In genomic region chr5:64784451-64785025, GRCh38 we compare ENCODE assay signal across 8 cellular contexts. TPM values are rescaled to one million over a fixed set of nuclear protein-coding genes. Genes with fewer than 3 reads are reported as not detected.
DNase-seq lines count a peak whose midpoint lies in the region; ATAC-seq and TF ChIP-seq lines count a peak whose summit lies in the region.

No MANE protein-coding gene starts in this region.

- DNase-seq in GM06990 (ENCODE audit: extremely low read depth, insufficient read length) (peak; percentile 13), HCT116 (ENCODE audit: low read depth, low spot score) (peak; percentile 62), NB4 (ENCODE audit: low read depth) (peak; percentile 81), SK-N-SH (peak; percentile 22), Right ventricle myocardium superior (peak; percentile 50), putamen (ENCODE audit: low spot score) (peak; percentile 76), HuH-7 (ENCODE audit: low spot score) (no peak)
- peak; percentile 85 for DNase-seq in activated naive CD4-positive, alpha-beta T cell treated with anti-CD3 and anti-CD28 coated beads, Interleukin-2, amount 10 ng/mL, durations not matched to agents 7 days and 5 days

- RAD21 ChIA-PET in HCT116 (lab: Charles Lee; ENCODE audit: low non-redundant PET in 1 of 2, low total read pairs in 2 of 2, uncharacterized antibody in 2 of 2, unreplicated experiment in 2 of 2), result no interaction called here

- no peaks in the 10 kb centered on the region for H3K9me3 ChIP-seq in HCT116 (ENCODE audit: control insufficient read depth in 1 of 2, insufficient read depth in 1 of 2, low read depth in 1 of 2, low read length in 2 of 2)
- H3K9me3 ChIP-seq in SK-N-SH, result no peaks in the 10 kb centered on the region

- H3K4me2 ChIP-seq in HCT116 (ENCODE audit: low read length), result no peak overlapping the region
- no peak overlapping the region for H3K4me2 ChIP-seq in SK-N-SH

- no peak overlapping the region for H3K4me3 ChIP-seq in GM06990 (replicated peaks; ENCODE audit: low read depth, low read length)
- no peak overlapping the region for H3K4me3 ChIP-seq in HCT116 (replicated peaks in 1 of 2; ENCODE audit: low read depth in 1 of 2, low read length in 2 of 2)
- H3K4me3 ChIP-seq in NB4 (ENCODE audit: low read depth, low read length), result no peak overlapping the region
- no peak overlapping the region for H3K4me3 ChIP-seq in SK-N-SH (ENCODE audit: low read depth in 2 of 2, low read length in 1 of 2)

- no peak overlapping the region for H3K27ac Mint-ChIP-seq in activated naive CD4-positive, alpha-beta T cell treated with anti-CD3 and anti-CD28 coated beads, Interleukin-2, amount 10 ng/mL, durations not matched to agents 7 days and 5 days

- no peaks in the 10 kb centered on the region for H3K9me3 Mint-ChIP-seq in activated naive CD4-positive, alpha-beta T cell treated with anti-CD3 and anti-CD28 coated beads, Interleukin-2, amount 10 ng/mL, durations not matched to agents 7 days and 5 days

- TF ChIP-seq CTCF in GM06990 (IDR thresholded peaks at IDR 0.05; ENCODE audit: insufficient read depth, low read length, poor library complexity, severe bottlenecking) (peak; percentile 75), HCT116 (IDR thresholded peaks at IDR 0.05 in 2 of 3, conservative IDR thresholded peaks at IDR 0.05 in 1 of 3; ENCODE audit: borderline replicate concordance in 1 of 3, insufficient read depth in 1 of 3, low read depth in 2 of 3, low read length in 2 of 3) (peak; percentile 70 to 95 (median 72)), NB4 (IDR thresholded peaks at IDR 0.05; ENCODE audit: low read depth, low read length) (peak; percentile 64), SK-N-SH (IDR thresholded peaks at IDR 0.05) (peak; percentile 97)

- CTCF ChIA-PET in HCT116 (lab: Charles Lee), result interaction anchor here (0.6 to 1.0 kb wide), 7 partner anchors 20 to 699 kb away, joined by 3 to 5 read pairs (median 3); partner anchors contain the start of gene ADAMTS6
- CTCF ChIA-PET in SK-N-SH (lab: Yijun Ruan, JAX), result interaction anchor here (0.6 to 5.1 kb wide), 22 partner anchors 9 to 700 kb away, joined by 3 to 75 read pairs (median 4); partner anchors contain the start of genes CWC27 and SREK1IP1
- CTCF ChIA-PET in activated naive CD4-positive, alpha-beta T cell treated with anti-CD3 and anti-CD28 coated beads, Interleukin-2, amount 10 ng/mL, durations not matched to agents 7 days and 5 days (lab: Charles Lee), result interaction anchor here (0.6 to 3.8 kb wide), 9 partner anchors 10 to 556 kb away, joined by 3 to 42 read pairs (median 4); partner anchors contain the start of gene SREK1IP1

- H2AFZ ChIP-seq in HCT116 (ENCODE audit: low read depth, low read length, poor library complexity, severe bottlenecking) (no peak overlapping the region), SK-N-SH (ENCODE audit: low read depth) (no peak overlapping the region)

- peaks cover 12% of the 10 kb centered on the region for H3K36me3 Mint-ChIP-seq in activated naive CD4-positive, alpha-beta T cell treated with anti-CD3 and anti-CD28 coated beads, Interleukin-2, amount 10 ng/mL, durations not matched to agents 7 days and 5 days

- H3K4me1 Mint-ChIP-seq in activated naive CD4-positive, alpha-beta T cell treated with anti-CD3 and anti-CD28 coated beads, Interleukin-2, amount 10 ng/mL, durations not matched to agents 7 days and 5 days, result no peaks in the 10 kb centered on the region

- POLR2A ChIA-PET in HCT116 (lab: Charles Lee) (no interaction called here), SK-N-SH (lab: Yijun Ruan, JAX) (no interaction called here)

- H3K9me2 ChIP-seq in HCT116 (ENCODE audit: insufficient read depth) (no peaks in the 10 kb centered on the region), SK-N-SH (no peaks in the 10 kb centered on the region)

- no peak for TF ChIP-seq POLR2A in HCT116 (IDR thresholded peaks at IDR 0.05; ENCODE audit: borderline replicate concordance, extremely low read depth, insufficient read depth, insufficient read length)
- no peak for TF ChIP-seq POLR2A in NB4 (IDR thresholded peaks at IDR 0.05; ENCODE audit: extremely low read depth, insufficient read length)

- no peak overlapping the region for H3K4me3 Mint-ChIP-seq in activated naive CD4-positive, alpha-beta T cell treated with anti-CD3 and anti-CD28 coated beads, Interleukin-2, amount 10 ng/mL, durations not matched to agents 7 days and 5 days

- WGBS in SK-N-SH (ENCODE audit: low lambda C conversion rate), result 2% methylated on average over 3 of the region's 3 CpGs

- H3K36me3 ChIP-seq in GM06990 (ENCODE audit: control insufficient read depth, insufficient read depth, low read length) (peaks cover 1% of the 10 kb centered on the region; the same call in 1 of the 2 replicates), HCT116 (ENCODE audit: control insufficient read depth in 1 of 2, insufficient read depth in 2 of 2, low read length in 2 of 2) (no peaks in the 10 kb centered on the region), SK-N-SH (replicated peaks in 1 of 2; ENCODE audit: control insufficient read depth in 1 of 2, insufficient read depth in 2 of 2, low read length in 1 of 2) (peaks cover 19 to 31% of the 10 kb centered on the region in 2 experiments)

- no peaks in the 10 kb centered on the region for H3K79me2 ChIP-seq in HCT116 (ENCODE audit: insufficient read depth, low read length)
- 0 out of 2 replicates have a peak, but pooled peaks cover 5% of the 10 kb centered on the region for H3K79me2 ChIP-seq in SK-N-SH (ENCODE audit: insufficient read depth)

- no peak overlapping the region for H3K27ac ChIP-seq in HCT116 (ENCODE audit: low read depth, low read length)
- no peak overlapping the region for H3K27ac ChIP-seq in SK-N-SH (ENCODE audit: low read depth in 2 of 2, low read length in 1 of 2)

- peaks cover 6% of the 10 kb centered on the region for H3F3A ChIP-seq in SK-N-SH (replicated peaks; ENCODE audit: insufficient read depth)

- ATAC-seq in HCT116 (peak; percentile 82), Right ventricle myocardium superior (ENCODE audit: poor library complexity) (peak; percentile 77)

- TF ChIP-seq RAD21 in HCT116 (IDR thresholded peaks at IDR 0.05; ENCODE audit: low read depth), result peak; percentile 81
- TF ChIP-seq RAD21 in SK-N-SH (IDR thresholded peaks at IDR 0.05; ENCODE audit: low read length), result peak; percentile 86

- no peak overlapping the region for H3K9ac ChIP-seq in HCT116 (ENCODE audit: low read length)
- H3K9ac ChIP-seq in SK-N-SH, result no peak overlapping the region

- H3K4me1 ChIP-seq in HCT116 (ENCODE audit: control insufficient read depth in 1 of 2, insufficient read depth in 2 of 2, low read length in 2 of 2) (0 out of 4 replicates have a peak, but pooled peaks cover 0 to 2% of the 10 kb centered on the region in 2 experiments), SK-N-SH (ENCODE audit: control insufficient read depth in 1 of 2, insufficient read depth in 2 of 2, low read depth in 1 of 2, low read length in 1 of 2) (no peaks in the 10 kb centered on the region)

- intact Hi-C loops in HCT116 (cut with micrococcal nuclease) (loop anchor here (1.0 to 10.0 kb wide), 3 partner anchors 149 to 640 kb away; no protein-coding TSS in a partner anchor), Right ventricle myocardium superior (cut with DNase I) (loop anchor here (5.0 kb wide), 1 partner anchor 147 kb away; no protein-coding TSS in a partner anchor)

- H4K20me1 ChIP-seq in HCT116 (ENCODE audit: insufficient read depth) (no peaks in the 10 kb centered on the region), SK-N-SH (ENCODE audit: insufficient read depth) (no peaks in the 10 kb centered on the region)

- TF ChIP-seq EP300 in SK-N-SH (IDR thresholded peaks at IDR 0.05; ENCODE audit: borderline replicate concordance in 1 of 2, low read depth in 1 of 2, low read length in 1 of 2), result no peak

- no peaks in the 10 kb centered on the region for H3K27me3 ChIP-seq in GM06990 (replicated peaks; ENCODE audit: control insufficient read depth, insufficient read depth, low read length)
- no peaks in the 10 kb centered on the region for H3K27me3 ChIP-seq in HCT116 (ENCODE audit: insufficient read depth, low read length)
- H3K27me3 ChIP-seq in SK-N-SH (ENCODE audit: insufficient read depth), result no peaks in the 10 kb centered on the region

- BruUV-seq in HCT116 (replicated peaks; lab: Mats Ljungman, UMichigan), result no TSS peak

- H3K27me3 Mint-ChIP-seq in activated naive CD4-positive, alpha-beta T cell treated with anti-CD3 and anti-CD28 coated beads, Interleukin-2, amount 10 ng/mL, durations not matched to agents 7 days and 5 days, result no peaks in the 10 kb centered on the region

TF ChIP-seq in HCT116, 20 proteins besides CTCF, POLR2A, EP300 and RAD21:
- TF ChIP-seq JUND (IDR thresholded peaks at IDR 0.05), result no peak
- TF ChIP-seq MAX (IDR thresholded peaks at IDR 0.05), result no peak
- no peak for TF ChIP-seq CEBPB (IDR thresholded peaks at IDR 0.05; ENCODE audit: low read depth)

TF ChIP-seq in SK-N-SH, 30 proteins besides CTCF, POLR2A, EP300 and RAD21:
- TF ChIP-seq SMC3 (IDR thresholded peaks at IDR 0.05; ENCODE audit: low read depth, low read length) (peak; percentile 75), FOXM1 (IDR thresholded peaks at IDR 0.05; ENCODE audit: low read depth) (no peak)

RNA-seq across cellular contexts. Expression of gene CWC27, which starts 15.8 kb away (rescaled TPM):
- 29.1 TPM for total RNA-seq in HCT116 (2021; ENCODE audit: unreplicated experiment)
- 13.7 and 16.2 TPM in 2 replicates for polyA plus RNA-seq in HCT116 (2012)
- 6.6 and 10.2 TPM in 2 replicates for polyA plus RNA-seq in SK-N-SH (2012; rRNA removed)
- 13.4 and 20.7 TPM in 2 replicates for polyA plus RNA-seq in SK-N-SH (2012; cell fraction: cytosol; rRNA removed)
- polyA plus RNA-seq in SK-N-SH (2012; cell fraction: nucleus; rRNA removed), result 1.2 and 4.5 TPM in 2 replicates
- total RNA-seq in Right ventricle myocardium superior, result 22.4 TPM

RNA-seq across cellular contexts. Expression of gene SREK1IP1, which starts 16.0 kb away (rescaled TPM):
- 25.5 TPM for total RNA-seq in HCT116 (2021; ENCODE audit: unreplicated experiment)
- polyA plus RNA-seq in HCT116 (2012), result 8.6 and 11.0 TPM in 2 replicates
- polyA plus RNA-seq in SK-N-SH (2012; rRNA removed), result 1.2 TPM in 2 replicates
- polyA plus RNA-seq in SK-N-SH (2012; cell fraction: cytosol; rRNA removed), result 2.3 and 2.7 TPM in 2 replicates
- 1.4 TPM in 2 replicates for polyA plus RNA-seq in SK-N-SH (2012; cell fraction: nucleus; rRNA removed)
- total RNA-seq in Right ventricle myocardium superior, result 10.1 TPM
